ENCODE assay signal across 8 cellular contexts in the genomic region with DNA sequence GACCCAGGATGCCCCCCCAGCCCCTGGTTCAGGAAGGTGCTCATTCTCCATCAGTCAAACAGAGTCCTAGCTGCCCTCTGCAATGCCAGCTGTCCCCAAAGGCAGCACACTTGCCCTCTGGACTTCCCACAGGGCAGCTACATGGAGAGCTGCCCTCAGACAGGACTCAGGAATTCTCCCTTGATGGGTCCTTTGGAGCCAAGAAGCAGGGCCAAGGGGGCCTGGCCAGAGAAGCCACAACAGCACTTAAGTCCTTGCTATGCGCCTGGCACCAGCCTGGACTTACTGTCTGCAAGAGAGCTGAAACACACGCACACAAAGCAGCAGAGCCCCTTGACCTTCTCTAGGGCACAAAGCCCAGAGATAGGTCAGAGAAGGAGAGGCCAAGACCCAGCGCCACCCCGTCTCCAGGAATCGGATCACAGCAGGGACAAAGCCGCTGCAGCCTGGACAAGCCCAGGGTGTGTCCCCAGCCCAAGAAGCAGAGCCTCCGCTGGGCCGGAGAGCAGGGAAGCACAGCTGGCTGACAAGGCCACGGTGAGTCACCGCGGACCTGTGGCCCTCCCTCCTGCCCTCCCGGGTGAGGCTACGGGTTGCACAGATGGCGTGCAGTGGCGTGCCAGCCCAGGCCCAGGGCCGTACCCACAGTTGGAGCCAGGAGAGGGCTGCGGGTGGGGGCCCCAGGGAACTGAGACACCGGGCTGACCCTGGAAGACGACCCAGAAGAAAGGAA. TPM values are rescaled to one million over a fixed set of nuclear protein-coding genes. Genes with fewer than 3 reads are reported as not detected.
DNase-seq lines count a peak whose midpoint lies in the region; ATAC-seq and TF ChIP-seq lines count a peak whose summit lies in the region.

No MANE protein-coding gene starts in this region.

- no peak for ATAC-seq in HG02840 (IDR thresholded peaks at IDR 0.05; ENCODE audit: low FRiP score, unreplicated experiment)

- TF ChIP-seq POLR2A in transverse colon (IDR thresholded peaks at IDR 0.05) = no peak

- H3K9me3 ChIP-seq in NT2/D1 (ENCODE audit: insufficient read depth, low read length) (no peaks in the 10 kb centered on the region), transverse colon (no peaks in the 10 kb centered on the region)

- H3K27ac ChIP-seq in coronary artery = peak overlapping the region in 1 of 2 donors; percentile 35
- peak overlapping the region; percentile 87 to 94 (median 88) for H3K27ac ChIP-seq in transverse colon

- H3K9ac ChIP-seq in NT2/D1 (ENCODE audit: insufficient read length, low read depth) = peak overlapping the region; percentile 89

- intact Hi-C loops in transverse colon (cut with DNase I; ENCODE audit: low total_unique reads) = loop anchor here (1.0 to 10.0 kb wide), 2 partner anchors 61 to 184 kb away; no protein-coding TSS in a partner anchor

- no peak for TF ChIP-seq CTCF in coronary artery (IDR thresholded peaks at IDR 0.05)
- TF ChIP-seq CTCF in transverse colon (IDR thresholded peaks at IDR 0.05) = no peak

- DNase-seq in NCI-H1694 treated with DMSO at 0.1 percent for 48 hours (lab: John Stamatoyannopoulos, UW) = peak; percentile 76
- no peak for DNase-seq in NCI-H1694 (lab: John Stamatoyannopoulos, UW)
- peak; percentile 74 for DNase-seq in H7
- no peak for DNase-seq in NT2/D1 (ENCODE audit: low read depth, low spot score)
- DNase-seq in coronary artery (ENCODE audit: low spot score) = peak; percentile 79
- DNase-seq in medulla oblongata (ENCODE audit: extremely low spot score) = peak; percentile 6
- DNase-seq in transverse colon = peak; percentile 79

- in situ Hi-C loops in transverse colon (cut with MboI; ENCODE audit: low pct_ligation_motif_present in 1 of 4, low pct_unique_long_range_greater_than_20kb in 1 of 4, low sequenced_read_pairs in 3 of 4) = loop anchor here in 1 of 4 donors (25.0 kb wide), 1 partner anchor 184 kb away; no protein-coding TSS in a partner anchor

- H3K36me3 ChIP-seq in H7 (replicated peaks; ENCODE audit: control insufficient read depth, insufficient read depth, low read length) (no peaks in the 10 kb centered on the region), NT2/D1 (ENCODE audit: insufficient read depth, insufficient read length, low read length) (peaks cover 31% of the 10 kb centered on the region), transverse colon (no peaks in the 10 kb centered on the region)

- TF ChIP-seq EP300 in transverse colon (IDR thresholded peaks at IDR 0.05; ENCODE audit: low read depth) = no peak

- peak overlapping the region; percentile 16; the same call in 1 of the 2 replicates for H3K4me3 ChIP-seq in H7 (ENCODE audit: insufficient read depth, low read depth, low read length)
- H3K4me3 ChIP-seq in NT2/D1 (ENCODE audit: insufficient read length, low read depth) = peak overlapping the region; percentile 81
- peak overlapping the region; percentile 76 for H3K4me3 ChIP-seq in coronary artery
- H3K4me3 ChIP-seq in transverse colon = peak overlapping the region in 3 of 4 donors; percentile 36 to 58 (median 45)

- H3K27me3 ChIP-seq in H7 (ENCODE audit: control insufficient read depth, insufficient read depth, low read length) (peaks cover 16% of the 10 kb centered on the region), NT2/D1 (ENCODE audit: insufficient read depth, insufficient read length) (peaks cover 14% of the 10 kb centered on the region), transverse colon (peaks cover 28% of the 10 kb centered on the region)

- H3K4me1 ChIP-seq in NT2/D1 (ENCODE audit: insufficient read depth, insufficient read length) = peaks cover 42% of the 10 kb centered on the region
- peaks cover 22 to 61% (median 41%) of the 10 kb centered on the region in 4 donors for H3K4me1 ChIP-seq in transverse colon

- 0 to 24% methylated on average over 3 to 19 of the region's 19 CpGs for WGBS in transverse colon (ENCODE audit: low coverage in 1 of 2), 2 donors

RNA-seq across cellular contexts. Expression of a gene that starts 1.7 kb away (rescaled TPM):
- total RNA-seq in H7 (2014; rRNA removed; shearing (Covaris generic)) = 3.2 and 4.0 TPM in 2 replicates
- total RNA-seq in transverse colon = 1 to 10 TPM; 1.2 to 4.0 (median 1.8) TPM

Comparison
In these comparisons a context has a peak if more than half of its experiments do, and no peak if none do; other contexts are left out.
1. DNase-seq: peak in NCI-H1694 treated with DMSO at 0.1 percent for 48 hours (single experiment), H7 (single experiment), coronary artery (single experiment), medulla oblongata (single experiment) and transverse colon (single experiment); none in NCI-H1694 (single experiment) and NT2/D1 (single experiment).
2. H3K4me3 ChIP-seq: peak in every context shown above with its lines; median percentile 81 in NT2/D1; 76 in coronary artery; 45 in transverse colon; 16 in H7.